In genomic region chr4:25313194-25313895, GRCh38 we compare ENCODE assay signal across 8 cellular contexts. TPM values are rescaled to one million over a fixed set of nuclear protein-coding genes. Genes with fewer than 3 reads are reported as not detected.
A peak's percentile ranks its signal among the peaks of the same experiment; 100 is the strongest.
DNase-seq lines count a peak whose midpoint lies in the region; ATAC-seq and TF ChIP-seq lines count a peak whose summit lies in the region.

No MANE protein-coding gene starts in this region.

- peaks cover 17% of the 10 kb centered on the region for H3K36me3 Mint-ChIP-seq in central memory CD8-positive, alpha-beta T cell (ENCODE audit: insufficient read depth)

- H3K4me1 ChIP-seq in BLaER1 = peaks cover 31% of the 10 kb centered on the region
- H3K4me1 ChIP-seq in KMS-11 (ENCODE audit: low read depth, poor library complexity, severe bottlenecking) = peaks cover 14% of the 10 kb centered on the region
- H3K4me1 ChIP-seq in muscle layer of colon (ENCODE audit: insufficient read depth, low read length) = peaks cover 10% of the 10 kb centered on the region

- H3K4me3 ChIP-seq in BLaER1 (peak overlapping the region; percentile 83), KMS-11 (IDR thresholded peaks at IDR 0.05; ENCODE audit: insufficient read depth, low read depth, low read length) (no peak overlapping the region), muscle layer of colon (ENCODE audit: low read depth in 1 of 2, low read length in 2 of 2) (peak overlapping the region; percentile 77 to 94)

- no peak for TF ChIP-seq CTCF in KMS-11 (conservative IDR thresholded peaks at IDR 0.05; ENCODE audit: low read depth, low read length)

- ATAC-seq in central memory CD8-positive, alpha-beta T cell (replicated peaks; ENCODE audit: extremely low read depth, poor library complexity, severe bottlenecking) = no peak
- ATAC-seq in GM18870 (IDR thresholded peaks at IDR 0.05; ENCODE audit: unreplicated experiment) = no peak

- peaks cover 10% of the 10 kb centered on the region for H3K4me1 Mint-ChIP-seq in central memory CD8-positive, alpha-beta T cell

- H3K27ac ChIP-seq in BLaER1 = peak overlapping the region; percentile 85
- peak overlapping the region; percentile 38; the same call in 1 of the 2 replicates for H3K27ac ChIP-seq in KMS-11
- peak overlapping the region; percentile 53 for H3K27ac ChIP-seq in muscle layer of colon (ENCODE audit: low read depth, low read length)

- H2AFZ ChIP-seq in KMS-11 (ENCODE audit: low read depth) = peak overlapping the region; percentile 69; the same call in 1 of the 2 replicates

- H3K36me3 ChIP-seq in BLaER1 = peaks cover 31% of the 10 kb centered on the region
- H3K36me3 ChIP-seq in KMS-11 (ENCODE audit: insufficient read depth) = no peaks in the 10 kb centered on the region
- H3K36me3 ChIP-seq in muscle layer of colon (ENCODE audit: insufficient read depth, low read length) = peaks cover 7% of the 10 kb centered on the region

- DNase-seq in central memory CD8-positive, alpha-beta T cell (ENCODE audit: low spot score in 2 of 2) = no peak
- no peak for DNase-seq in occipital lobe (lab: John Stamatoyannopoulos, UW)
- no peak for DNase-seq in NCI-H2029 (lab: John Stamatoyannopoulos, UW)
- DNase-seq in SKM-1 treated with dmso at 0.1 percent for 144 hours (lab: John Stamatoyannopoulos, UW; ENCODE audit: unreplicated experiment) = no peak

- H3K4me3 Mint-ChIP-seq in central memory CD8-positive, alpha-beta T cell = peak overlapping the region; percentile 95

- H3K79me2 ChIP-seq in KMS-11 (ENCODE audit: insufficient read depth, low read depth) = no peaks in the 10 kb centered on the region

- H3K27ac Mint-ChIP-seq in central memory CD8-positive, alpha-beta T cell (ENCODE audit: low read depth) = peak overlapping the region; percentile 95

- H3K9ac ChIP-seq in BLaER1 (peak overlapping the region; percentile 90), KMS-11 (peak overlapping the region; percentile 66; the same call in 1 of the 2 replicates), muscle layer of colon (ENCODE audit: low read length) (peak overlapping the region; percentile 90)

- H4K20me1 ChIP-seq in BLaER1 = no peaks in the 10 kb centered on the region
- H4K20me1 ChIP-seq in KMS-11 (ENCODE audit: insufficient read depth) = no peaks in the 10 kb centered on the region

- H3K9me3 ChIP-seq in BLaER1 = no peaks in the 10 kb centered on the region
- H3K9me3 ChIP-seq in muscle layer of colon (ENCODE audit: low read length) = no peaks in the 10 kb centered on the region

- H3K4me2 ChIP-seq in BLaER1 (peak overlapping the region; percentile 88), KMS-11 (peak overlapping the region; percentile 71)

- H3K27me3 Mint-ChIP-seq in central memory CD8-positive, alpha-beta T cell = peaks cover 17% of the 10 kb centered on the region

- H3K27me3 ChIP-seq in BLaER1 (no peaks in the 10 kb centered on the region), KMS-11 (ENCODE audit: insufficient read depth, low read depth) (no peaks in the 10 kb centered on the region), muscle layer of colon (ENCODE audit: control insufficient read depth in 1 of 2, insufficient read depth in 2 of 2, low read length in 2 of 2) (no peaks in the 10 kb centered on the region)

- H3K9me3 Mint-ChIP-seq in central memory CD8-positive, alpha-beta T cell = no peaks in the 10 kb centered on the region

RNA-seq across cellular contexts. Expression of gene ZCCHC4, which starts 0.8 kb away (rescaled TPM):
- 19.0 TPM for total RNA-seq in occipital lobe
